1 cellular context compared by ENCODE assay signal in the genomic region with DNA sequence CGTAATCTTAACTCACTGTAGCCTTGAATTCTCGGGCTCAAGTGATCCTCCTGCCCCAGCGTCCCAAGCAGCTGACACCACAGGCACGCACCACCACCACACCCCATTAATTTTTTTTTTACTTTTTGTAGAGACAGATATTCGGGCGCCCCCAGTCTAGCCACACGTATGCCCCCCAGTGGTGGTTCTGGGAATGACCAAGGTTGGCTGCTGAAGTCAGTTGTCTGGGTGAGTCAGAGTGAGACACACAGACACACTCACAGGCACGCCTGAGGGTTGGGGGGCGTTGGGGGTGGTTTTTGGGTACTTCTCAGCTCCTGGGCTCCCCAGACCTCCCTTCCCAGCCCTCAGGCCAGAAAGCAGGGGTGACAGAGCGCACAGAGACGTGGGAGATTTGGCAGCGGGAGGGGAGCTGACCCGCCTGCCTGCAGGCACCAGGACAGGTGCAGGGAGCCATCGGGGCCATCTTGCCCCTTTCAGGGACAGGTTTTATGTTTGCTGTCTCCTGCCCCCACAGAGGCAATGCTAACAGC.
A peak's percentile ranks its signal among the peaks of the same experiment; 100 is the strongest.
TF ChIP-seq lines count a peak whose summit lies in the region.

No MANE protein-coding gene starts in this region.

TF ChIP-seq in HepG2, 621 proteins besides CTCF, POLR2A, EP300 and RAD21 (continued from another document and continues in another):
- TF ChIP-seq, protein P1, sequence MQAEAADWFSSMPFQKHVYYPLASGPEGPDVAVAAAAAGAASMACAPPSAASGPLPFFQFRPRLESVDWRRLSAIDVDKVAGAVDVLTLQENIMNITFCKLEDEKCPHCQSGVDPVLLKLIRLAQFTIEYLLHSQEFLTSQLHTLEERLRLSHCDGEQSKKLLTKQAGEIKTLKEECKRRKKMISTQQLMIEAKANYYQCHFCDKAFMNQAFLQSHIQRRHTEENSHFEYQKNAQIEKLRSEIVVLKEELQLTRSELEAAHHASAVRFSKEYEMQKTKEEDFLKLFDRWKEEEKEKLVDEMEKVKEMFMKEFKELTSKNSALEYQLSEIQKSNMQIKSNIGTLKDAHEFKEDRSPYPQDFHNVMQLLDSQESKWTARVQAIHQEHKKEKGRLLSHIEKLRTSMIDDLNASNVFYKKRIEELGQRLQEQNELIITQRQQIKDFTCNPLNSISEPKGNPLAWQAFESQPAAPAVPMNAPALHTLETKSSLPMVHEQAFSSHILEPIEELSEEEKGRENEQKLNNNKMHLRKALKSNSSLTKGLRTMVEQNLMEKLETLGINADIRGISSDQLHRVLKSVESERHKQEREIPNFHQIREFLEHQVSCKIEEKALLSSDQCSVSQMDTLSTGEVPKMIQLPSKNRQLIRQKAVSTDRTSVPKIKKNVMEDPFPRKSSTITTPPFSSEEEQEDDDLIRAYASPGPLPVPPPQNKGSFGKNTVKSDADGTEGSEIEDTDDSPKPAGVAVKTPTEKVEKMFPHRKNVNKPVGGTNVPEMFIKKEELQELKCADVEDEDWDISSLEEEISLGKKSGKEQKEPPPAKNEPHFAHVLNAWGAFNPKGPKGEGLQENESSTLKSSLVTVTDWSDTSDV (CRISPR knock-in tag; IDR thresholded peaks at IDR 0.05), result peak; percentile 36; the same call in 1 of the 2 replicates
- TF ChIP-seq SMAD9 (CRISPR knock-in tag; IDR thresholded peaks at IDR 0.05), result no peak
- TF ChIP-seq SIX1 (CRISPR knock-in tag; IDR thresholded peaks at IDR 0.05; ENCODE audit: borderline replicate concordance), result no peak
- 0 out of 2 replicates have a peak, but pooled peaks have one; percentile 13 for TF ChIP-seq KAT8 (CRISPR knock-in tag; IDR thresholded peaks at IDR 0.05)
- no peak for TF ChIP-seq SNAI1 (CRISPR knock-in tag; IDR thresholded peaks at IDR 0.05; ENCODE audit: borderline replicate concordance)
- TF ChIP-seq ZFX (CRISPR knock-in tag; IDR thresholded peaks at IDR 0.05; ENCODE audit: low read depth), result 0 out of 2 replicates have a peak, but pooled peaks have one; percentile 15
- TF ChIP-seq SAP130 (CRISPR knock-in tag; IDR thresholded peaks at IDR 0.05; ENCODE audit: low read depth), result peak; percentile 31
- TF ChIP-seq AGO1 (IDR thresholded peaks at IDR 0.05; ENCODE audit: low read depth, low read length, poor library complexity, severe bottlenecking), result peak; percentile 61
- TF ChIP-seq STAT5B (CRISPR knock-in tag; IDR thresholded peaks at IDR 0.05), result no peak
- no peak for TF ChIP-seq ZMYM4 (CRISPR knock-in tag; IDR thresholded peaks at IDR 0.05)
- TF ChIP-seq, protein P2, sequence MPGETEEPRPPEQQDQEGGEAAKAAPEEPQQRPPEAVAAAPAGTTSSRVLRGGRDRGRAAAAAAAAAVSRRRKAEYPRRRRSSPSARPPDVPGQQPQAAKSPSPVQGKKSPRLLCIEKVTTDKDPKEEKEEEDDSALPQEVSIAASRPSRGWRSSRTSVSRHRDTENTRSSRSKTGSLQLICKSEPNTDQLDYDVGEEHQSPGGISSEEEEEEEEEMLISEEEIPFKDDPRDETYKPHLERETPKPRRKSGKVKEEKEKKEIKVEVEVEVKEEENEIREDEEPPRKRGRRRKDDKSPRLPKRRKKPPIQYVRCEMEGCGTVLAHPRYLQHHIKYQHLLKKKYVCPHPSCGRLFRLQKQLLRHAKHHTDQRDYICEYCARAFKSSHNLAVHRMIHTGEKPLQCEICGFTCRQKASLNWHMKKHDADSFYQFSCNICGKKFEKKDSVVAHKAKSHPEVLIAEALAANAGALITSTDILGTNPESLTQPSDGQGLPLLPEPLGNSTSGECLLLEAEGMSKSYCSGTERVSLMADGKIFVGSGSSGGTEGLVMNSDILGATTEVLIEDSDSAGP (CRISPR knock-in tag; IDR thresholded peaks at IDR 0.05; ENCODE audit: borderline replicate concordance), result 0 out of 2 replicates have a peak, but pooled peaks have one; percentile 22
- TF ChIP-seq, protein P3, sequence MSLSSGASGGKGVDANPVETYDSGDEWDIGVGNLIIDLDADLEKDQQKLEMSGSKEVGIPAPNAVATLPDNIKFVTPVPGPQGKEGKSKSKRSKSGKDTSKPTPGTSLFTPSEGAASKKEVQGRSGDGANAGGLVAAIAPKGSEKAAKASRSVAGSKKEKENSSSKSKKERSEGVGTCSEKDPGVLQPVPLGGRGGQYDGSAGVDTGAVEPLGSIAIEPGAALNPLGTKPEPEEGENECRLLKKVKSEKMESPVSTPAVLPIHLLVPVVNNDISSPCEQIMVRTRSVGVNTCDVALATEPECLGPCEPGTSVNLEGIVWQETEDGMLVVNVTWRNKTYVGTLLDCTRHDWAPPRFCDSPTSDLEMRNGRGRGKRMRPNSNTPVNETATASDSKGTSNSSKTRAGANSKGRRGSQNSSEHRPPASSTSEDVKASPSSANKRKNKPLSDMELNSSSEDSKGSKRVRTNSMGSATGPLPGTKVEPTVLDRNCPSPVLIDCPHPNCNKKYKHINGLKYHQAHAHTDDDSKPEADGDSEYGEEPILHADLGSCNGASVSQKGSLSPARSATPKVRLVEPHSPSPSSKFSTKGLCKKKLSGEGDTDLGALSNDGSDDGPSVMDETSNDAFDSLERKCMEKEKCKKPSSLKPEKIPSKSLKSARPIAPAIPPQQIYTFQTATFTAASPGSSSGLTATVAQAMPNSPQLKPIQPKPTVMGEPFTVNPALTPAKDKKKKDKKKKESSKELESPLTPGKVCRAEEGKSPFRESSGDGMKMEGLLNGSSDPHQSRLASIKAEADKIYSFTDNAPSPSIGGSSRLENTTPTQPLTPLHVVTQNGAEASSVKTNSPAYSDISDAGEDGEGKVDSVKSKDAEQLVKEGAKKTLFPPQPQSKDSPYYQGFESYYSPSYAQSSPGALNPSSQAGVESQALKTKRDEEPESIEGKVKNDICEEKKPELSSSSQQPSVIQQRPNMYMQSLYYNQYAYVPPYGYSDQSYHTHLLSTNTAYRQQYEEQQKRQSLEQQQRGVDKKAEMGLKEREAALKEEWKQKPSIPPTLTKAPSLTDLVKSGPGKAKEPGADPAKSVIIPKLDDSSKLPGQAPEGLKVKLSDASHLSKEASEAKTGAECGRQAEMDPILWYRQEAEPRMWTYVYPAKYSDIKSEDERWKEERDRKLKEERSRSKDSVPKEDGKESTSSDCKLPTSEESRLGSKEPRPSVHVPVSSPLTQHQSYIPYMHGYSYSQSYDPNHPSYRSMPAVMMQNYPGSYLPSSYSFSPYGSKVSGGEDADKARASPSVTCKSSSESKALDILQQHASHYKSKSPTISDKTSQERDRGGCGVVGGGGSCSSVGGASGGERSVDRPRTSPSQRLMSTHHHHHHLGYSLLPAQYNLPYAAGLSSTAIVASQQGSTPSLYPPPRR (CRISPR knock-in tag; IDR thresholded peaks at IDR 0.05; ENCODE audit: borderline replicate concordance), result peak; percentile 39; the same call in 1 of the 2 replicates
- no peak for TF ChIP-seq THYN1 (CRISPR knock-in tag; IDR thresholded peaks at IDR 0.05; ENCODE audit: borderline replicate concordance, low read depth)
- TF ChIP-seq SMC3 (IDR thresholded peaks at IDR 0.05; ENCODE audit: low read length), result peak; percentile 67
- TF ChIP-seq, protein P4, sequence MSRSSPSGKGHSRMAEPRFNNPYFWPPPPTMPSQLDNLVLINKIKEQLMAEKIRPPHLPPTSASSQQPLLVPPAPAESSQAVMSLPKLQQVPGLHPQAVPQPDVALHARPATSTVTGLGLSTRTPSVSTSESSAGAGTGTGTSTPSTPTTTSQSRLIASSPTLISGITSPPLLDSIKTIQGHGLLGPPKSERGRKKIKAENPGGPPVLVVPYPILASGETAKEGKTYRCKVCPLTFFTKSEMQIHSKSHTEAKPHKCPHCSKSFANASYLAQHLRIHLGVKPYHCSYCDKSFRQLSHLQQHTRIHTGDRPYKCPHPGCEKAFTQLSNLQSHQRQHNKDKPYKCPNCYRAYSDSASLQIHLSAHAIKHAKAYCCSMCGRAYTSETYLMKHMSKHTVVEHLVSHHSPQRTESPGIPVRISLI (CRISPR knock-in tag; IDR thresholded peaks at IDR 0.05; ENCODE audit: borderline replicate concordance), result peak; percentile 85
- TF ChIP-seq SRY (CRISPR knock-in tag; IDR thresholded peaks at IDR 0.05), result peak; percentile 31; the same call in 1 of the 2 replicates
- TF ChIP-seq ZNF720 (CRISPR knock-in tag; IDR thresholded peaks at IDR 0.05), result no peak
- no peak for TF ChIP-seq AGO2 (optimal IDR thresholded peaks at IDR 0.05; ENCODE audit: low read depth, low read length)
- TF ChIP-seq, protein P5, sequence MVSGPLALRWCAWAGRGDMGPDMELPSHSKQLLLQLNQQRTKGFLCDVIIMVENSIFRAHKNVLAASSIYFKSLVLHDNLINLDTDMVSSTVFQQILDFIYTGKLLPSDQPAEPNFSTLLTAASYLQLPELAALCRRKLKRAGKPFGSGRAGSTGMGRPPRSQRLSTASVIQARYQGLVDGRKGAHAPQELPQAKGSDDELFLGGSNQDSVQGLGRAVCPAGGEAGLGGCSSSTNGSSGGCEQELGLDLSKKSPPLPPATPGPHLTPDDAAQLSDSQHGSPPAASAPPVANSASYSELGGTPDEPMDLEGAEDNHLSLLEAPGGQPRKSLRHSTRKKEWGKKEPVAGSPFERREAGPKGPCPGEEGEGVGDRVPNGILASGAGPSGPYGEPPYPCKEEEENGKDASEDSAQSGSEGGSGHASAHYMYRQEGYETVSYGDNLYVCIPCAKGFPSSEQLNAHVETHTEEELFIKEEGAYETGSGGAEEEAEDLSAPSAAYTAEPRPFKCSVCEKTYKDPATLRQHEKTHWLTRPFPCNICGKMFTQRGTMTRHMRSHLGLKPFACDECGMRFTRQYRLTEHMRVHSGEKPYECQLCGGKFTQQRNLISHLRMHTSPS (CRISPR knock-in tag; IDR thresholded peaks at IDR 0.05; ENCODE audit: low read depth), result 0 out of 2 replicates have a peak, but pooled peaks have one; percentile 11
- no peak for TF ChIP-seq ZBTB7B (CRISPR knock-in tag; IDR thresholded peaks at IDR 0.05)
- no peak for TF ChIP-seq SOX6 (IDR thresholded peaks at IDR 0.05)
- TF ChIP-seq SOX6 (CRISPR knock-in tag; IDR thresholded peaks at IDR 0.05), result peak; percentile 16; the same call in 1 of the 2 replicates
- TF ChIP-seq ZNF432 (CRISPR knock-in tag; IDR thresholded peaks at IDR 0.05; ENCODE audit: borderline replicate concordance), result no peak
- peak; percentile 46 for TF ChIP-seq SKI (IDR thresholded peaks at IDR 0.05; ENCODE audit: partially characterized antibody)
- 0 out of 2 replicates have a peak, but pooled peaks have one; percentile 44 for TF ChIP-seq ZNF605 (CRISPR knock-in tag; IDR thresholded peaks at IDR 0.05)
- TF ChIP-seq MXI1 (IDR thresholded peaks at IDR 0.05; ENCODE audit: borderline replicate concordance, low read depth, low read length), result no peak; the same call in 2 of the 3 replicates
- 0 out of 2 replicates have a peak, but pooled peaks have one; percentile 14 for TF ChIP-seq GATAD2A (CRISPR knock-in tag; IDR thresholded peaks at IDR 0.05)
- no peak for TF ChIP-seq RFX5 (IDR thresholded peaks at IDR 0.05; ENCODE audit: low read depth, low read length)
- TF ChIP-seq MTA1 (CRISPR knock-in tag; IDR thresholded peaks at IDR 0.05; ENCODE audit: borderline replicate concordance), result no peak
- no peak for TF ChIP-seq FLYWCH1 (CRISPR knock-in tag; IDR thresholded peaks at IDR 0.05)
- peak; percentile 26; the same call in 1 of the 2 replicates for TF ChIP-seq RXRA (CRISPR knock-in tag; IDR thresholded peaks at IDR 0.05)
- TF ChIP-seq HNRNPLL (IDR thresholded peaks at IDR 0.05; ENCODE audit: low read depth, low read length, poor library complexity, severe bottlenecking), result no peak
- 0 out of 2 replicates have a peak, but pooled peaks have one; percentile 40 for TF ChIP-seq NRL (CRISPR knock-in tag; IDR thresholded peaks at IDR 0.05; ENCODE audit: borderline replicate concordance)
- TF ChIP-seq STAG1 (CRISPR knock-in tag; IDR thresholded peaks at IDR 0.05), result peak; percentile 62
- TF ChIP-seq HNRNPL (IDR thresholded peaks at IDR 0.05; ENCODE audit: low read depth, low read length), result no peak
- 0 out of 2 replicates have a peak, but pooled peaks have one; percentile 17 for TF ChIP-seq ELF3 (CRISPR knock-in tag; IDR thresholded peaks at IDR 0.05)
- TF ChIP-seq ZEB1 (IDR thresholded peaks at IDR 0.05; ENCODE audit: insufficient replicate concordance, low read depth), result peak; percentile 54
- no peak for TF ChIP-seq ZNF10 (CRISPR knock-in tag; IDR thresholded peaks at IDR 0.05; ENCODE audit: borderline replicate concordance, low read depth)
- peak; percentile 13; the same call in 1 of the 2 replicates for TF ChIP-seq TSC22D2 (CRISPR knock-in tag; IDR thresholded peaks at IDR 0.05; ENCODE audit: borderline replicate concordance)
- TF ChIP-seq, protein P6, sequence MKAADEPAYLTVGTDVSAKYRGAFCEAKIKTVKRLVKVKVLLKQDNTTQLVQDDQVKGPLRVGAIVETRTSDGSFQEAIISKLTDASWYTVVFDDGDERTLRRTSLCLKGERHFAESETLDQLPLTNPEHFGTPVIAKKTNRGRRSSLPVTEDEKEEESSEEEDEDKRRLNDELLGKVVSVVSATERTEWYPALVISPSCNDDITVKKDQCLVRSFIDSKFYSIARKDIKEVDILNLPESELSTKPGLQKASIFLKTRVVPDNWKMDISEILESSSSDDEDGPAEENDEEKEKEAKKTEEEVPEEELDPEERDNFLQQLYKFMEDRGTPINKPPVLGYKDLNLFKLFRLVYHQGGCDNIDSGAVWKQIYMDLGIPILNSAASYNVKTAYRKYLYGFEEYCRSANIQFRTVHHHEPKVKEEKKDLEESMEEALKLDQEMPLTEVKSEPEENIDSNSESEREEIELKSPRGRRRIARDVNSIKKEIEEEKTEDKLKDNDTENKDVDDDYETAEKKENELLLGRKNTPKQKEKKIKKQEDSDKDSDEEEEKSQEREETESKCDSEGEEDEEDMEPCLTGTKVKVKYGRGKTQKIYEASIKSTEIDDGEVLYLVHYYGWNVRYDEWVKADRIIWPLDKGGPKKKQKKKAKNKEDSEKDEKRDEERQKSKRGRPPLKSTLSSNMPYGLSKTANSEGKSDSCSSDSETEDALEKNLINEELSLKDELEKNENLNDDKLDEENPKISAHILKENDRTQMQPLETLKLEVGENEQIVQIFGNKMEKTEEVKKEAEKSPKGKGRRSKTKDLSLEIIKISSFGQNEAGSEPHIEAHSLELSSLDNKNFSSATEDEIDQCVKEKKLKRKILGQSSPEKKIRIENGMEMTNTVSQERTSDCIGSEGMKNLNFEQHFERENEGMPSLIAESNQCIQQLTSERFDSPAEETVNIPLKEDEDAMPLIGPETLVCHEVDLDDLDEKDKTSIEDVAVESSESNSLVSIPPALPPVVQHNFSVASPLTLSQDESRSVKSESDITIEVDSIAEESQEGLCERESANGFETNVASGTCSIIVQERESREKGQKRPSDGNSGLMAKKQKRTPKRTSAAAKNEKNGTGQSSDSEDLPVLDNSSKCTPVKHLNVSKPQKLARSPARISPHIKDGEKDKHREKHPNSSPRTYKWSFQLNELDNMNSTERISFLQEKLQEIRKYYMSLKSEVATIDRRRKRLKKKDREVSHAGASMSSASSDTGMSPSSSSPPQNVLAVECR (CRISPR knock-in tag; IDR thresholded peaks at IDR 0.05; ENCODE audit: borderline replicate concordance), result no peak; the same call in 1 of the 2 replicates
- TF ChIP-seq, protein P7, sequence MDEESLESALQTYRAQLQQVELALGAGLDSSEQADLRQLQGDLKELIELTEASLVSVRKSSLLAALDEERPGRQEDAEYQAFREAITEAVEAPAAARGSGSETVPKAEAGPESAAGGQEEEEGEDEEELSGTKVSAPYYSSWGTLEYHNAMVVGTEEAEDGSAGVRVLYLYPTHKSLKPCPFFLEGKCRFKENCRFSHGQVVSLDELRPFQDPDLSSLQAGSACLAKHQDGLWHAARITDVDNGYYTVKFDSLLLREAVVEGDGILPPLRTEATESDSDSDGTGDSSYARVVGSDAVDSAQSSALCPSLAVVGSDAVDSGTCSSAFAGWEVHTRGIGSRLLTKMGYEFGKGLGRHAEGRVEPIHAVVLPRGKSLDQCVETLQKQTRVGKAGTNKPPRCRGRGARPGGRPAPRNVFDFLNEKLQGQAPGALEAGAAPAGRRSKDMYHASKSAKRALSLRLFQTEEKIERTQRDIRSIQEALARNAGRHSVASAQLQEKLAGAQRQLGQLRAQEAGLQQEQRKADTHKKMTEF (CRISPR knock-in tag; IDR thresholded peaks at IDR 0.05), result peak; percentile 22; the same call in 1 of the 2 replicates
